Comparison of ENCODE assay signal across 16 cellular contexts in genomic region chr7:101943306-101943705, GRCh38.
A peak's percentile ranks its signal among the peaks of the same experiment; 100 is the strongest.
DNase-seq lines count a peak whose midpoint lies in the region; ATAC-seq and TF ChIP-seq lines count a peak whose summit lies in the region.
"Had no signal": no experiment of that assay in that cellular context is flagged by ENCODE, and none has a peak within 500 bp of the region (broad histone marks: within the 10 kb centered on the region; RNA-seq: fewer than 3 reads in every experiment).

No MANE protein-coding gene starts in this region.

- no peak for TF ChIP-seq CTCF in PC-3 (conservative IDR thresholded peaks at IDR 0.05; ENCODE audit: low read depth, low read length)
- TF ChIP-seq CTCF in colonic mucosa (IDR thresholded peaks at IDR 0.05): no peak
- no peak for TF ChIP-seq CTCF in prostate gland (IDR thresholded peaks at IDR 0.05)
- TF ChIP-seq CTCF in upper lobe of right lung (IDR thresholded peaks at IDR 0.05): no peak

- no peak for ATAC-seq in PC-3
- ATAC-seq in upper lobe of right lung: no peak
- no peak for ATAC-seq in GM21723 (IDR thresholded peaks at IDR 0.05; ENCODE audit: unreplicated experiment)
- no peak for ATAC-seq in HG02759 (IDR thresholded peaks at IDR 0.05; ENCODE audit: unreplicated experiment)
- ATAC-seq in HG03196 (IDR thresholded peaks at IDR 0.05; ENCODE audit: unreplicated experiment): no peak
- ATAC-seq: Panc1 had no signal

- H3K27me3 ChIP-seq in PC-3 (ENCODE audit: low read length) (no peaks in the 10 kb centered on the region), colonic mucosa (no peaks in the 10 kb centered on the region), prostate gland (replicated peaks; ENCODE audit: insufficient read depth) (no peaks in the 10 kb centered on the region), upper lobe of right lung (no peaks in the 10 kb centered on the region)

- intact Hi-C loops in PC-3 (cut with micrococcal nuclease): loop anchor here (2.0 to 5.0 kb wide), 3 partner anchors 61 to 179 kb away; no protein-coding TSS in a partner anchor
- intact Hi-C loops in colonic mucosa (cut with DNase I): no loop called here
- intact Hi-C loops in prostate gland (cut with DNase I): loop anchor here (5.0 to 10.0 kb wide), 2 partner anchors 61 to 181 kb away; no protein-coding TSS in a partner anchor
- intact Hi-C loops in upper lobe of right lung (cut with DNase I): no loop called here

- no peaks in the 10 kb centered on the region for H3K9me2 ChIP-seq in PC-3 (replicated peaks; ENCODE audit: low read length)

- BruUV-seq in PC-3 (replicated peaks; lab: Mats Ljungman, UMichigan): no TSS peak

- no peak for DNase-seq in PC-3
- no peak for DNase-seq in colonic mucosa
- DNase-seq in prostate gland (ENCODE audit: low spot score): no peak
- DNase-seq in upper lobe of right lung: peak; percentile 4
- DNase-seq: C1 segment of cervical spinal cord, IMR-90, Kasumi-1, NCI-H1436 treated with DMSO at 0.1 percent for 48 hours, NCI-H2081 treated with DMSO at 0.1 percent for 48 hours, NCI-H345, SHP77 treated with DMSO at 0.1 percent for 48 hours had no signal

- H3K4me3 ChIP-seq in PC-3 (ENCODE audit: low read length) (no peak overlapping the region), colonic mucosa (no peak overlapping the region), prostate gland (no peak overlapping the region), upper lobe of right lung (no peak overlapping the region)
- H3K4me3 ChIP-seq: HAP-1 had no signal

- TF ChIP-seq POLR2A in prostate gland (IDR thresholded peaks at IDR 0.05): no peak

- H3K9ac ChIP-seq in PC-3 (ENCODE audit: low read length) (peak overlapping the region; percentile 90), colonic mucosa (ENCODE audit: low read depth in 2 of 2, low read length in 2 of 2) (no peak overlapping the region)

- no peak overlapping the region for H2AFZ ChIP-seq in PC-3 (ENCODE audit: low read length)

- peaks cover 63% of the 10 kb centered on the region for H3K79me2 ChIP-seq in PC-3 (ENCODE audit: low read length)

- H3F3A ChIP-seq in PC-3 (ENCODE audit: low read length, unreplicated experiment): peaks cover 5% of the 10 kb centered on the region

- CTCF ChIA-PET in PC-3 (lab: Charles Lee): no interaction called here

- 96% methylated on average over 15 of the region's 15 CpGs for WGBS in prostate gland

- H4K20me1 ChIP-seq in PC-3 (ENCODE audit: low read length): no peaks in the 10 kb centered on the region

- no peaks in the 10 kb centered on the region for H3K9me3 ChIP-seq in PC-3 (ENCODE audit: low read length)
- no peaks in the 10 kb centered on the region for H3K9me3 ChIP-seq in colonic mucosa
- H3K9me3 ChIP-seq in prostate gland: no peaks in the 10 kb centered on the region
- no peaks in the 10 kb centered on the region for H3K9me3 ChIP-seq in upper lobe of right lung
- H3K9me3 ChIP-seq: HAP-1 had no signal

- peaks cover 37% of the 10 kb centered on the region for H3K4me1 ChIP-seq in PC-3 (ENCODE audit: insufficient read depth, low read length)
- peaks cover 6% of the 10 kb centered on the region for H3K4me1 ChIP-seq in colonic mucosa
- peaks cover 17% of the 10 kb centered on the region for H3K4me1 ChIP-seq in prostate gland (replicated peaks)
- peaks cover 31% of the 10 kb centered on the region for H3K4me1 ChIP-seq in upper lobe of right lung
- H3K4me1 ChIP-seq: HAP-1 had no signal

- H3K4me2 ChIP-seq in PC-3 (ENCODE audit: low read length): no peak overlapping the region

- POLR2A ChIA-PET in PC-3 (lab: Charles Lee; ENCODE audit: unreplicated experiment): interaction anchor here (0.7 kb wide), 1 partner anchor 290 kb away, joined by 3 read pairs; no protein-coding TSS in a partner anchor

- H3K36me3 ChIP-seq in PC-3 (ENCODE audit: low read depth, low read length): peaks cover 2% of the 10 kb centered on the region; the same call in 1 of the 2 replicates
- H3K36me3 ChIP-seq in colonic mucosa: no peaks in the 10 kb centered on the region
- no peaks in the 10 kb centered on the region for H3K36me3 ChIP-seq in prostate gland
- no peaks in the 10 kb centered on the region for H3K36me3 ChIP-seq in upper lobe of right lung
- H3K36me3 ChIP-seq: HAP-1 had no signal

- H3K27ac ChIP-seq in PC-3 (ENCODE audit: low read length) (peak overlapping the region; percentile 98), colonic mucosa (peak overlapping the region; percentile 79), prostate gland (peak overlapping the region; percentile 75 to 84), upper lobe of right lung (no peak overlapping the region)

Comparison
In these comparisons a context has a peak if more than half of its experiments do, and no peak if none do; other contexts are left out.
1. intact Hi-C loops: an anchor here in PC-3 (2.0 to 5.0 kb wide) and prostate gland (5.0 to 10.0 kb wide); none called in colonic mucosa and upper lobe of right lung.